22 cellular contexts compared by ENCODE assay signal in the genomic region with DNA sequence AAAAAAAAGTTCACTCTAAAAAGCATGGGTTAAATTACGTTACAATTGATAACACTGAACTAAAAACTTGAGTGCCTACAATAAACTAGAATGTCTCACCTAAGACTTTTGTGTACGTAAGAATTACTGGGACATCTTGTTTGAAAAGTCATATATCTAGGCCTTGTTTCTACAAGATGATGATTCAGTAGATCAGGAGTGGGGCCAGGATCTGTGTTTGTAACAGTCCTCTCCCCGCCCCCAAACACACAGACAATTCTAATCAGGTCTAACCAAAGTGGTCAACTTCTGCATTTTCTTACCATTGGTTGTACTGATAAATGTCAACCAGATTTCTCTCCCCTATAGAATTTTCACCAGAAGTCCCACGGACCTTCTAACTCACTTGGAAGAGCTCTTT.
"Had no signal": no experiment of that assay in that cellular context is flagged by ENCODE, and none has a peak within 500 bp of the region (broad histone marks: within the 10 kb centered on the region; RNA-seq: fewer than 3 reads in every experiment).

No MANE protein-coding gene starts in this region.

- ATAC-seq: activated CD4-positive, CD25-positive, alpha-beta regulatory T cell treated with anti-CD3 and anti-CD28 coated beads, Interleukin-2, amount 50 U/mL, for 24 hours; activated naive CD8-positive, alpha-beta T cell treated with anti-CD3 and anti-CD28 coated beads, Interleukin-2, amount 50 U/mL, for 24 hours; effector memory CD8-positive, alpha-beta T cell; natural killer cell treated with Interleukin-12 subunit alpha and Interleukin-12 subunit beta and Interleukin-15 and Interleukin-18, amount 100 ng/mL, for 72 hours had no signal

- DNase-seq: activated CD4-positive, alpha-beta memory T cell treated with anti-CD3 and anti-CD28 coated beads, Interleukin-2, amount 10 ng/mL, durations not matched to agents 7 days and 5 days; activated CD4-positive, alpha-beta T cell treated with anti-CD3 and anti-CD28 coated beads, Interleukin-2, amount 10 ng/mL, durations not matched to agents 24 days and 14 days; activated effector memory CD4-positive, alpha-beta T cell treated with anti-CD3 and anti-CD28 coated beads, Interleukin-2, amount 50 U/mL, for 16 hours; activated naive CD4-positive, alpha-beta T cell treated with anti-CD3 and anti-CD28 coated beads, Interleukin-2, amount 50 U/mL, for 16 hours; activated naive CD8-positive, alpha-beta T cell treated with anti-CD3 and anti-CD28 coated beads, Interleukin-2, amount 50 U/mL, for 24 hours; anterior cingulate cortex; brain microvascular endothelial cell; central memory CD4-positive, alpha-beta T cell; colonic mucosa; dorsolateral prefrontal cortex; effector memory CD8-positive, alpha-beta T cell; esophagus squamous epithelium; kidney glomerular epithelial cell; left ventricle myocardium inferior; stimulated activated CD4-positive, alpha-beta T cell treated with anti-CD3 and anti-CD28 coated beads, Interleukin-4, amount 100 ng/mL, for 24 hours; stimulated activated naive CD4-positive, alpha-beta T cell treated with Interleukin-2 at 50 U/mL for 16 hours; T1000 had no signal

- H3K4me3 ChIP-seq: colonic mucosa, dorsolateral prefrontal cortex, esophagus squamous epithelium, left ventricle myocardium inferior, prostate gland, thoracic aorta, vagina had no signal
